ENCODE assay signal across 10 cellular contexts in genomic region chr13:33188093-33188882, GRCh38.
DNase-seq lines count a peak whose midpoint lies in the region; ATAC-seq, FAIRE-seq and TF ChIP-seq lines count a peak whose summit lies in the region.
"Had no signal": no experiment of that assay in that cellular context is flagged by ENCODE, and none has a peak within 500 bp of the region (broad histone marks: within the 10 kb centered on the region; RNA-seq: fewer than 3 reads in every experiment).

No MANE protein-coding gene starts in this region.

- WGBS in aorta, 2 donors = 64 to 69% methylated on average over 4 of the region's 4 CpGs

- no peak overlapping the region for H3K4me3 Mint-ChIP-seq in nephron progenitor cell
- H3K4me3 Mint-ChIP-seq: CD4-positive, CD25-positive, alpha-beta regulatory T cell had no signal

- TF ChIP-seq CTCF in AG04450 (IDR thresholded peaks at IDR 0.05; ENCODE audit: low read depth, low read length) (no peak), nephron progenitor cell (IDR thresholded peaks at IDR 0.05) (no peak)

- CTCF ChIA-PET in AG04450 (lab: Charles Lee) = interaction anchor here (1.1 kb wide), 1 partner anchor 355 kb away, joined by 4 read pairs; no protein-coding TSS in a partner anchor

- intact Hi-C loops in aorta (cut with DNase I) = no loop called here

- peaks cover 29% of the 10 kb centered on the region for H3K4me1 Mint-ChIP-seq in nephron progenitor cell

- no peaks in the 10 kb centered on the region for H3K36me3 Mint-ChIP-seq in nephron progenitor cell (ENCODE audit: low read depth)
- H3K36me3 Mint-ChIP-seq: CD4-positive, CD25-positive, alpha-beta regulatory T cell had no signal

- no peaks in the 10 kb centered on the region for H3K9me3 Mint-ChIP-seq in nephron progenitor cell
- H3K9me3 Mint-ChIP-seq: CD4-positive, CD25-positive, alpha-beta regulatory T cell had no signal

- H3K36me3 ChIP-seq in aorta (ENCODE audit: control insufficient read depth in 1 of 2, insufficient read depth in 2 of 2, low read length in 1 of 2) = no peaks in the 10 kb centered on the region

- POLR2A ChIA-PET in AG04450 (lab: Yijun Ruan, JAX) = no interaction called here

- DNase-seq in AG04450 (ENCODE audit: low read depth, low spot score) (no peak), aorta (no peak), nephron progenitor cell (no peak), retina (no peak)
- DNase-seq: CD4-positive, CD25-positive, alpha-beta regulatory T cell had no signal

- FAIRE-seq in endometrium (lab: Jason Lieb, UNC) = peak; percentile 81

- peaks cover 8 to 13% of the 10 kb centered on the region in 2 donors for H3K4me1 ChIP-seq in aorta (ENCODE audit: control insufficient read depth in 1 of 2, insufficient read depth in 2 of 2, low read length in 2 of 2)

- H3K4me3 ChIP-seq in AG04450 (ENCODE audit: low read depth, low read length) (no peak overlapping the region), aorta (ENCODE audit: low read length in 2 of 2) (no peak overlapping the region)
- H3K4me3 ChIP-seq: skin epidermis had no signal

- ATAC-seq in GM19395 (IDR thresholded peaks at IDR 0.05; ENCODE audit: unreplicated experiment) = peak; percentile 61
- ATAC-seq in HG03280 (IDR thresholded peaks at IDR 0.05; ENCODE audit: unreplicated experiment) = peak; percentile 58
- no peak for ATAC-seq in aorta (ENCODE audit: low FRiP score)
- no peak for ATAC-seq in GM21528 (IDR thresholded peaks at IDR 0.05; ENCODE audit: low FRiP score, unreplicated experiment)

- peaks cover 8% of the 10 kb centered on the region for H3K27me3 Mint-ChIP-seq in nephron progenitor cell (ENCODE audit: low read depth, poor library complexity)

- no peak overlapping the region for H3K27ac Mint-ChIP-seq in nephron progenitor cell
- H3K27ac Mint-ChIP-seq: CD4-positive, CD25-positive, alpha-beta regulatory T cell had no signal

- H3K27me3 ChIP-seq in AG04450 (ENCODE audit: control insufficient read depth, insufficient read depth, low read length) (no peaks in the 10 kb centered on the region), aorta (ENCODE audit: control insufficient read depth in 1 of 2, insufficient read depth in 2 of 2, low read length in 1 of 2) (no peaks in the 10 kb centered on the region)

- H3K27ac ChIP-seq in AG04450 (ENCODE audit: low read depth, low read length) (peak overlapping the region; percentile 49), aorta (ENCODE audit: low read depth in 1 of 2, low read length in 2 of 2) (no peak overlapping the region)

- H3K9me3 ChIP-seq in AG04450 (ENCODE audit: control insufficient read depth, insufficient read depth, low read length) = no peaks in the 10 kb centered on the region
- H3K9me3 ChIP-seq in aorta (ENCODE audit: control insufficient read depth, low read length) = no peaks in the 10 kb centered on the region

Comparison
In these comparisons a context has a peak if more than half of its experiments do, and no peak if none do; other contexts are left out.
1. ATAC-seq: peak in GM19395 (single experiment) and HG03280 (single experiment); none in aorta (single experiment) and GM21528 (single experiment).